ENCODE assay signal across 20 cellular contexts in the genomic region with DNA sequence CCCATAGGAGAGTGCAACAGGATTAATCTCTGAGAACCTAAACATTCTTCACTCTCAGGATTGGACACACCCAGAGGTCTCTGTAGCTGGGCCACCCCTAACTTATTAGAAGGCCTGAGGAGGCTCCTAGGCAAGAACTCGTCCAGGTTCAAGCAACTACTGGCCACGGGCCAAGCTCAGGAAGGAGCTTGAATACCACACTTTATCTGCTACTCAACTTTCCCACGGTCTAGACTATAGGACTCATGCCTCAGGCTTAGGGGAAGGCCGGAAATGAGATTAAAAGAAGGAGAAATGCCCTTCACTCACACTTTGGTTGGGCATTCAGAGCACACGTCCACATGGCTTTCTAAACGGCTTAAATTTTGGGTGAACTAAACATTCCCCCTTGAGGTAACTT.
DNase-seq lines count a peak whose midpoint lies in the region; ATAC-seq, FAIRE-seq and TF ChIP-seq lines count a peak whose summit lies in the region.
"Had no signal": no experiment of that assay in that cellular context is flagged by ENCODE, and none has a peak within 500 bp of the region (broad histone marks: within the 10 kb centered on the region; RNA-seq: fewer than 3 reads in every experiment).

No MANE protein-coding gene starts in this region.

- no peak overlapping the region for H3K4me3 ChIP-seq in right atrium auricular region
- no peak overlapping the region for H3K4me3 ChIP-seq in astrocyte (ENCODE audit: insufficient read depth, low read depth, low read length)
- no peak overlapping the region for H3K4me3 ChIP-seq in fibroblast of pulmonary artery (replicated peaks; ENCODE audit: low read depth, low read length)
- H3K4me3 ChIP-seq in foreskin fibroblast (ENCODE audit: low read depth in 1 of 2, low read length in 2 of 2): no peak overlapping the region
- H3K4me3 ChIP-seq: MG63 had no signal

- ATAC-seq in left cardiac atrium (no peak), HG02870 (IDR thresholded peaks at IDR 0.05; ENCODE audit: unreplicated experiment) (no peak), T-helper 17 cell (no peak)

- no peak overlapping the region for H2AFZ ChIP-seq in astrocyte (ENCODE audit: low read depth, low read length)

- no peaks in the 10 kb centered on the region for H3K79me2 ChIP-seq in astrocyte (ENCODE audit: insufficient read depth, low read length)

- no peaks in the 10 kb centered on the region for H3K9me3 Mint-ChIP-seq in astrocyte (ENCODE audit: unreplicated experiment)
- H3K9me3 Mint-ChIP-seq: HFFc6 had no signal

- intact Hi-C loops in left cardiac atrium (cut with DNase I): no loop called here

- H3K4me1 Mint-ChIP-seq in astrocyte (ENCODE audit: low read depth, unreplicated experiment): no peaks in the 10 kb centered on the region
- no peaks in the 10 kb centered on the region for H3K4me1 Mint-ChIP-seq in T-helper 17 cell

- no peaks in the 10 kb centered on the region for H3K9me3 ChIP-seq in right atrium auricular region
- H3K9me3 ChIP-seq in astrocyte (ENCODE audit: insufficient read depth, low read depth, low read length): no peaks in the 10 kb centered on the region
- H3K9me3 ChIP-seq in T-helper 17 cell (ENCODE audit: control insufficient read depth, low read length, poor library complexity, severe bottlenecking): no peaks in the 10 kb centered on the region
- H3K9me3 ChIP-seq: MG63 had no signal

- H3K27ac Mint-ChIP-seq in astrocyte (ENCODE audit: unreplicated experiment) (peak overlapping the region; percentile 48), T-helper 17 cell (no peak overlapping the region)
- H3K27ac Mint-ChIP-seq: HFFc6 had no signal

- TF ChIP-seq CTCF in right atrium auricular region (IDR thresholded peaks at IDR 0.05) (no peak), astrocyte (IDR thresholded peaks at IDR 0.05; ENCODE audit: insufficient read depth, low read depth, low read length) (no peak), fibroblast of pulmonary artery (IDR thresholded peaks at IDR 0.05; ENCODE audit: low read length, missing control alignments) (no peak), foreskin fibroblast (IDR thresholded peaks at IDR 0.05; ENCODE audit: low read depth, low read length) (no peak)

- H4K20me1 ChIP-seq in astrocyte (ENCODE audit: insufficient read depth, low read length): no peaks in the 10 kb centered on the region

- no peaks in the 10 kb centered on the region for H3K36me3 Mint-ChIP-seq in astrocyte (ENCODE audit: low read depth, unreplicated experiment)
- H3K36me3 Mint-ChIP-seq in T-helper 17 cell (ENCODE audit: low read depth): no peaks in the 10 kb centered on the region

- peaks cover 4% of the 10 kb centered on the region for H3K27me3 Mint-ChIP-seq in astrocyte (ENCODE audit: low read depth, unreplicated experiment)
- H3K27me3 Mint-ChIP-seq in T-helper 17 cell: no peaks in the 10 kb centered on the region

- H3K27ac ChIP-seq in right atrium auricular region: no peak overlapping the region
- no peak overlapping the region for H3K27ac ChIP-seq in astrocyte (ENCODE audit: low read depth, low read length)
- H3K27ac ChIP-seq: C4-2B, KMS-11, RWPE1 had no signal

- DNase-seq in left cardiac atrium: peak; percentile 19
- no peak for DNase-seq in right atrium auricular region (ENCODE audit: low spot score)
- no peak for DNase-seq in astrocyte (ENCODE audit: low read depth)
- DNase-seq in fibroblast of pulmonary artery (ENCODE audit: low read depth): peak; percentile 37
- DNase-seq in foreskin fibroblast: no peak
- no peak for DNase-seq in activated CD4-positive, alpha-beta T cell treated with anti-CD3 and anti-CD28 coated beads, Interleukin-2, amount 50 U/mL, for 1 hour
- no peak for DNase-seq in T-helper 17 cell
- DNase-seq: DMS 273 treated with DMSO at 0.1 percent for 48 hours, HFFc6, MG63, NCI-H1092 treated with DMSO at 0.1 percent for 48 hours, NCI-H2081 treated with DMSO at 0.1 percent for 48 hours, NCI-H345, NCI-H526 had no signal

- no peak overlapping the region for H3K4me2 ChIP-seq in astrocyte (ENCODE audit: low read length)
- H3K4me2 ChIP-seq: KMS-11 had no signal

- H3K9ac ChIP-seq in astrocyte (ENCODE audit: low read length): no peak overlapping the region
- H3K9ac ChIP-seq: KMS-11 had no signal

- H3K27me3 ChIP-seq in right atrium auricular region: no peaks in the 10 kb centered on the region
- H3K27me3 ChIP-seq in astrocyte (ENCODE audit: insufficient read depth, low read length): no peaks in the 10 kb centered on the region
- H3K27me3 ChIP-seq: MG63 had no signal

- H3K4me3 Mint-ChIP-seq in astrocyte (ENCODE audit: unreplicated experiment) (no peak overlapping the region), T-helper 17 cell (no peak overlapping the region)
- H3K4me3 Mint-ChIP-seq: HFFc6 had no signal

- no peak for FAIRE-seq in astrocyte (lab: Jason Lieb, UNC)
- FAIRE-seq: GM19239, H54 had no signal

- H3K36me3 ChIP-seq in right atrium auricular region (no peaks in the 10 kb centered on the region), astrocyte (ENCODE audit: insufficient read depth, low read length) (no peaks in the 10 kb centered on the region)
- H3K36me3 ChIP-seq: MG63 had no signal

- H3K4me1 ChIP-seq in right atrium auricular region: no peaks in the 10 kb centered on the region
- no peaks in the 10 kb centered on the region for H3K4me1 ChIP-seq in astrocyte (ENCODE audit: insufficient read depth, low read length)

Comparison
In these comparisons a context has a peak if more than half of its experiments do, and no peak if none do; other contexts are left out.
1. DNase-seq: peak in left cardiac atrium (single experiment) and fibroblast of pulmonary artery (single experiment); none in right atrium auricular region (single experiment), astrocyte (single experiment), foreskin fibroblast (0 of 2), activated CD4-positive, alpha-beta T cell treated with anti-CD3 and anti-CD28 coated beads, Interleukin-2, amount 50 U/mL, for 1 hour (single experiment) and T-helper 17 cell (0 of 3).